In the genomic region with DNA sequence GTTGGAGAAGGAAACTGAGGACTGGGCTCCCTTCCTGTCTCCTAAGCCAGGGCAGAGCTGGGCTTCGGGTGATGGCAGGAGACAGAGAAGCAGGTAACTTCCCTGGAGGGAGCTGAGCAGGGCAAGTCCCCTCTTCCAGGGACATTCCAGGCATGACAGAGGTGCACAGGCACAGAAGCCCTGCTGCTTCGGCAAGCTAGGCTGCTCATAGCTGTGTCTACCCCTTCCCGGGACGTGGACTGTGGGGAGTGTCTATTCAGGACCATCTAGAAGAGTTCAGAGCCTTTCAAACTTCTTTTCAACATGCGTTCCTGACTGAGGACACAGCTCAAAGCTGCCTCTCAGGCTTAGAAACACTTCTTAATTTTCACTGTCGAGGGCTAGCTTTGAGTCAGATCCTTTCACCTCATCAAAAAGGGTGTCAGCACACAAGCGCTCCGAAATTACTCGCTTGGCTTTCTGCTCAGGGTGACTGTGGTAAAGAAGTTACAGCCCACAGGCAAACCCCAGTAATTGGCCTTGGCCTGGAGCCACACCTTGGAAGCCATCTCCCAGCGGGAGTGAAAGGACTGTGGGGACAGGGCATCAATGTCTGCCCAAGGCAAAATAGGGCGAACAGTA, we compare ENCODE assay signal across 8 cellular contexts.
DNase-seq lines count a peak whose midpoint lies in the region; ATAC-seq, FAIRE-seq and TF ChIP-seq lines count a peak whose summit lies in the region.

No MANE protein-coding gene starts in this region.

- no peaks in the 10 kb centered on the region for H3K9me1 ChIP-seq in K562 (ENCODE audit: control insufficient read depth, insufficient read depth, low read length)

- H3K4me2 ChIP-seq in K562 (ENCODE audit: insufficient read depth, low read length) (peak overlapping the region; percentile 73), osteoblast (ENCODE audit: insufficient read depth, low read length) (peak overlapping the region; percentile 82)

- no peaks in the 10 kb centered on the region for H4K20me1 ChIP-seq in K562 (replicated peaks; ENCODE audit: control insufficient read depth, insufficient read depth, low read length)
- no peaks in the 10 kb centered on the region for H4K20me1 ChIP-seq in osteoblast (ENCODE audit: insufficient read depth, low read length)

- no peak for TF ChIP-seq POLR2A in K562 (conservative IDR thresholded peaks at IDR 0.05)

- ATAC-seq in K562: peak; percentile 27

- BruUV-seq in K562 (replicated peaks; lab: Mats Ljungman, UMichigan): no TSS peak

- no peak for TF ChIP-seq CTCF in K562 (IDR thresholded peaks at IDR 0.05 in 2 of 3, conservative IDR thresholded peaks at IDR 0.05 in 1 of 3; ENCODE audit: insufficient read depth in 2 of 3, low read depth in 1 of 3, low read length in 3 of 3)
- TF ChIP-seq CTCF in osteoblast (IDR thresholded peaks at IDR 0.05; ENCODE audit: extremely low read depth, low read depth, low read length): no peak
- TF ChIP-seq CTCF in tibial artery (IDR thresholded peaks at IDR 0.05): no peak

- TF ChIP-seq RAD21 in K562 (CRISPR knock-in tag; conservative IDR thresholded peaks at IDR 0.05 in 1 of 2, IDR thresholded peaks at IDR 0.05 in 1 of 2): no peak

- H3K27me3 Mint-ChIP-seq in IgD-negative memory B cell: no peaks in the 10 kb centered on the region

- H3K27ac Mint-ChIP-seq in IgD-negative memory B cell: peak overlapping the region in 2 of 3 donors; percentile 16 to 24

- no peak for TF ChIP-seq EP300 in K562 (IDR thresholded peaks at IDR 0.05; ENCODE audit: low read length)

- peak overlapping the region; percentile 38 to 78 (median 50) for H3K4me3 Mint-ChIP-seq in IgD-negative memory B cell

- peaks cover 0 to 2% (median 0%) of the 10 kb centered on the region in 3 donors for H3K9me3 Mint-ChIP-seq in IgD-negative memory B cell

- in situ Hi-C loops in K562 (cut with MboI): loop anchor here (5.0 kb wide), 2 partner anchors 159 to 504 kb away; no protein-coding TSS in a partner anchor

- peaks cover 6% of the 10 kb centered on the region; the same call in 2 of the 3 replicates for H3K79me2 ChIP-seq in K562 (ENCODE audit: control insufficient read depth, insufficient read depth, low read length)
- peaks cover 14% of the 10 kb centered on the region for H3K79me2 ChIP-seq in osteoblast (ENCODE audit: insufficient read depth, low read length)

- WGBS in K562 (ENCODE audit: insufficient coverage, low coverage, missing lambda C conversion rate): 23% methylated on average over 11 of the region's 11 CpGs

- H3K9ac ChIP-seq in K562 (ENCODE audit: insufficient read depth in 1 of 2, low read depth in 2 of 2, low read length in 2 of 2): peak overlapping the region; percentile 37 to 87; a peak in 3 of 4 replicates

- no peak for FAIRE-seq in K562 (lab: Jason Lieb, UNC)

- H3K4me1 Mint-ChIP-seq in IgD-negative memory B cell: peaks cover 44 to 46% (median 45%) of the 10 kb centered on the region in 3 donors

- no peaks in the 10 kb centered on the region for H3K27me3 ChIP-seq in K562 (ENCODE audit: control insufficient read depth in 2 of 2, insufficient read depth in 2 of 2, low read length in 2 of 2)
- no peaks in the 10 kb centered on the region for H3K27me3 ChIP-seq in osteoblast (ENCODE audit: insufficient read depth, low read length)
- H3K27me3 ChIP-seq in tibial artery: no peaks in the 10 kb centered on the region

- H3K36me3 Mint-ChIP-seq in IgD-negative memory B cell: no peaks in the 10 kb centered on the region

- H2AFZ ChIP-seq in K562 (ENCODE audit: low read depth, low read length) (peak overlapping the region; percentile 70), osteoblast (ENCODE audit: low read length) (no peak overlapping the region)

- H3K4me3 ChIP-seq in K562: peak overlapping the region; percentile 27
- peak overlapping the region; percentile 63 for H3K4me3 ChIP-seq in osteoblast (ENCODE audit: insufficient read depth, low read length)
- no peak overlapping the region for H3K4me3 ChIP-seq in tibial artery

- H3K27ac ChIP-seq in K562 (ENCODE audit: extremely low read depth, low read depth, low read length): no peak overlapping the region; the same call in 2 of the 3 replicates
- peak overlapping the region; percentile 96 for H3K27ac ChIP-seq in osteoblast (ENCODE audit: low read depth, low read length)
- no peak overlapping the region for H3K27ac ChIP-seq in tibial artery

- intact Hi-C loops in K562 (cut with micrococcal nuclease): loop anchor here (5.0 to 10.0 kb wide), 4 partner anchors 99 to 509 kb away; no protein-coding TSS in a partner anchor
- intact Hi-C loops in tibial artery (cut with DNase I; ENCODE audit: low total_unique reads): loop anchor here (2.0 to 5.0 kb wide), 3 partner anchors 164 to 494 kb away; a partner anchor contains a TSS

- peaks cover 15 to 51% of the 10 kb centered on the region in 2 experiments for H3K4me1 ChIP-seq in K562 (replicated peaks in 1 of 2; ENCODE audit: control insufficient read depth in 2 of 2, insufficient read depth in 2 of 2, low read length in 2 of 2)
- peaks cover 63% of the 10 kb centered on the region for H3K4me1 ChIP-seq in osteoblast (ENCODE audit: insufficient read depth, low read length)
- H3K4me1 ChIP-seq in tibial artery: peaks cover 0 to 44% (median 34%) of the 10 kb centered on the region in 4 donors

- no peaks in the 10 kb centered on the region for H3K36me3 ChIP-seq in K562 (ENCODE audit: control insufficient read depth, insufficient read depth, low read length)
- no peaks in the 10 kb centered on the region for H3K36me3 ChIP-seq in osteoblast (ENCODE audit: insufficient read depth, low read length)
- no peaks in the 10 kb centered on the region for H3K36me3 ChIP-seq in tibial artery

- DNase-seq in stimulated activated CD4-positive, alpha-beta T cell treated with anti-CD3 and anti-CD28 coated beads, Interleukin-1b, Interleukin-23, amount 100 ng/mL, for 48 hours: peak; percentile 59
- DNase-seq in stimulated activated CD4-positive, alpha-beta T cell treated with anti-CD3 and anti-CD28 coated beads, Interleukin-12 subunit alpha, Interleukin-12 subunit beta, amount 100 ng/mL, for 4 hours: no peak
- peak in 2 of 4 experiments; percentile 28 to 33 for DNase-seq in K562 (ENCODE audit: extremely low read depth in 1 of 4, low spot score in 3 of 4)
- no peak for DNase-seq in osteoblast (ENCODE audit: insufficient read length, low spot score, missing footprints)
- no peak for DNase-seq in tibial artery
- DNase-seq in LoVo (ENCODE audit: low spot score): no peak
- no peak for DNase-seq in NCI-H446 (lab: John Stamatoyannopoulos, UW)

- CTCF ChIA-PET in K562 (lab: Yijun Ruan, JAX; ENCODE audit: low intra/inter-chr PET ratio): no interaction called here

- POLR2A ChIA-PET in K562 (lab: Yijun Ruan, JAX): interaction anchor here (0.6 to 1.2 kb wide), 4 partner anchors 214 to 292 kb away, joined by 3 to 6 read pairs (median 3); no protein-coding TSS in a partner anchor

- H3K9me3 ChIP-seq in K562 (replicated peaks; ENCODE audit: control insufficient read depth, insufficient read depth, low read depth, low read length) (no peaks in the 10 kb centered on the region), osteoblast (ENCODE audit: low read depth, low read length) (no peaks in the 10 kb centered on the region), tibial artery (no peaks in the 10 kb centered on the region)

TF ChIP-seq in K562, 482 proteins besides CTCF, POLR2A, EP300 and RAD21:
- peak; percentile 24 for TF ChIP-seq TBP (optimal IDR thresholded peaks at IDR 0.05; ENCODE audit: low read depth, low read length)
- 0 out of 4 replicates have a peak, but pooled peaks of 1 of the 2 experiments have one; percentile 7 for TF ChIP-seq RCOR1 (IDR thresholded peaks at IDR 0.05; ENCODE audit: borderline replicate concordance in 1 of 2, low read depth in 2 of 2, low read length in 2 of 2)
- TF ChIP-seq, protein P1, sequence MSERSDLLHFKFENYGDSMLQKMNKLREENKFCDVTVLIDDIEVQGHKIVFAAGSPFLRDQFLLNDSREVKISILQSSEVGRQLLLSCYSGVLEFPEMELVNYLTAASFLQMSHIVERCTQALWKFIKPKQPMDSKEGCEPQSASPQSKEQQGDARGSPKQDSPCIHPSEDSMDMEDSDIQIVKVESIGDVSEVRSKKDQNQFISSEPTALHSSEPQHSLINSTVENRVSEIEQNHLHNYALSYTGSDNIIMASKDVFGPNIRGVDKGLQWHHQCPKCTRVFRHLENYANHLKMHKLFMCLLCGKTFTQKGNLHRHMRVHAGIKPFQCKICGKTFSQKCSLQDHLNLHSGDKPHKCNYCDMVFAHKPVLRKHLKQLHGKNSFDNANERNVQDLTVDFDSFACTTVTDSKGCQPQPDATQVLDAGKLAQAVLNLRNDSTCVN (CRISPR knock-in tag; IDR thresholded peaks at IDR 0.05): no peak
- TF ChIP-seq TAF9B (IDR thresholded peaks at IDR 0.05; ENCODE audit: partially characterized antibody): no peak
- TF ChIP-seq, protein P2, sequence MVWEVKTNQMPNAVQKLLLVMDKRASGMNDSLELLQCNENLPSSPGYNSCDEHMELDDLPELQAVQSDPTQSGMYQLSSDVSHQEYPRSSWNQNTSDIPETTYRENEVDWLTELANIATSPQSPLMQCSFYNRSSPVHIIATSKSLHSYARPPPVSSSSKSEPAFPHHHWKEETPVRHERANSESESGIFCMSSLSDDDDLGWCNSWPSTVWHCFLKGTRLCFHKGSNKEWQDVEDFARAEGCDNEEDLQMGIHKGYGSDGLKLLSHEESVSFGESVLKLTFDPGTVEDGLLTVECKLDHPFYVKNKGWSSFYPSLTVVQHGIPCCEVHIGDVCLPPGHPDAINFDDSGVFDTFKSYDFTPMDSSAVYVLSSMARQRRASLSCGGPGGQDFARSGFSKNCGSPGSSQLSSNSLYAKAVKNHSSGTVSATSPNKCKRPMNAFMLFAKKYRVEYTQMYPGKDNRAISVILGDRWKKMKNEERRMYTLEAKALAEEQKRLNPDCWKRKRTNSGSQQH (CRISPR knock-in tag; IDR thresholded peaks at IDR 0.05): no peak

Comparison
In these comparisons a context has a peak if more than half of its experiments do, and no peak if none do; other contexts are left out.
1. H3K4me3 ChIP-seq: peak in K562 (single experiment) and osteoblast (single experiment); none in tibial artery (0 of 2).